Comparison of ENCODE assay signal across 23 cellular contexts in genomic region chr3:141653872-141654271, GRCh38.
"Had no signal": no experiment of that assay in that cellular context is flagged by ENCODE, and none has a peak within 500 bp of the region (broad histone marks: within the 10 kb centered on the region; RNA-seq: fewer than 3 reads in every experiment).

No MANE protein-coding gene starts in this region.

- H3K4me3 Mint-ChIP-seq: effector memory CD8-positive, alpha-beta T cell; memory B cell; naive thymus-derived CD4-positive, alpha-beta T cell; nephron; stimulated activated naive B cell treated with anti-CD40 and anti-IgM and Interleukin-4, amounts not matched to agents 10 μg/mL and 1 μg/mL and 100 μg/mL, for 72 hours; stimulated activated naive CD8-positive, alpha-beta T cell treated with anti-CD3 and anti-CD28 coated beads, Interleukin-15, Interleukin-2, amounts not matched to agents 100 ng/mL and 50 ng/mL, for 24 hours had no signal

- ATAC-seq: effector memory CD8-positive, alpha-beta T cell; foreskin keratinocyte; gastroesophageal sphincter; left lobe of liver; mucosa of descending colon; naive thymus-derived CD4-positive, alpha-beta T cell; stimulated activated naive B cell treated with anti-CD40 and anti-IgM and Interleukin-4, amounts not matched to agents 10 μg/mL and 1 μg/mL and 100 μg/mL, for 72 hours had no signal

- H3K4me1 ChIP-seq: foreskin keratinocyte, heart left ventricle, prostate gland, vagina had no signal

- DNase-seq: cerebellar nuclear complex; cortex of kidney; effector memory CD8-positive, alpha-beta T cell; foreskin keratinocyte; heart left ventricle; mucosa of descending colon; naive thymus-derived CD4-positive, alpha-beta T cell; nucleus accumbens; right cardiac atrium; spleen; stimulated activated CD4-positive, alpha-beta T cell treated with anti-CD3 and anti-CD28 coated beads, Interleukin-4, amount 100 ng/mL, for 4 hours; stimulated activated naive B cell treated with anti-CD40 and anti-IgM and Interleukin-4, amounts not matched to agents 10 μg/mL and 1 μg/mL and 100 μg/mL, for 72 hours; transverse colon had no signal

- H3K9me3 ChIP-seq: gastroesophageal sphincter, mucosa of descending colon, prostate gland, suprapubic skin, transverse colon, vagina had no signal

- H3K9me3 Mint-ChIP-seq: effector memory CD8-positive, alpha-beta T cell; memory B cell; stimulated activated naive CD8-positive, alpha-beta T cell treated with anti-CD3 and anti-CD28 coated beads, Interleukin-15, Interleukin-2, amounts not matched to agents 100 ng/mL and 50 ng/mL, for 24 hours had no signal

- H3K27ac Mint-ChIP-seq: effector memory CD8-positive, alpha-beta T cell; memory B cell; naive thymus-derived CD4-positive, alpha-beta T cell; stimulated activated naive B cell treated with anti-CD40 and anti-IgM and Interleukin-4, amounts not matched to agents 10 μg/mL and 1 μg/mL and 100 μg/mL, for 72 hours; stimulated activated naive CD8-positive, alpha-beta T cell treated with anti-CD3 and anti-CD28 coated beads, Interleukin-15, Interleukin-2, amounts not matched to agents 100 ng/mL and 50 ng/mL, for 24 hours had no signal

- H3K27ac ChIP-seq: foreskin keratinocyte, gastroesophageal sphincter, prostate gland, skin epidermis, spleen, suprapubic skin, vagina had no signal

- H3K4me1 Mint-ChIP-seq: memory B cell; stimulated activated naive B cell treated with anti-CD40 and anti-IgM and Interleukin-4, amounts not matched to agents 10 μg/mL and 1 μg/mL and 100 μg/mL, for 72 hours had no signal

- H3K36me3 ChIP-seq: gastroesophageal sphincter, heart left ventricle, prostate gland, spleen, suprapubic skin, transverse colon, vagina had no signal

- H3K27me3 ChIP-seq: gastroesophageal sphincter, suprapubic skin, vagina had no signal

- H3K4me3 ChIP-seq: gastroesophageal sphincter, heart left ventricle, lung, mucosa of descending colon, prostate gland, skin epidermis, spleen, suprapubic skin, transverse colon, vagina had no signal
